8 cellular contexts compared by ENCODE assay signal in genomic region chr10:91006001-91006751, GRCh38.
DNase-seq lines count a peak whose midpoint lies in the region; ATAC-seq and TF ChIP-seq lines count a peak whose summit lies in the region.

No MANE protein-coding gene starts in this region.

- peaks cover 0 to 4% of the 10 kb centered on the region in 2 donors for H3K4me1 ChIP-seq in left lung

- no peak overlapping the region for H3K4me3 ChIP-seq in left lung

- H3K27ac ChIP-seq in caudate nucleus (ENCODE audit: low read depth, low read length) (peak overlapping the region; percentile 94), left lung (peak overlapping the region in 1 of 2 donors; percentile 11)

- no peaks in the 10 kb centered on the region for H3K36me3 ChIP-seq in left lung

- H3K27me3 ChIP-seq in left lung: no peaks in the 10 kb centered on the region

- intact Hi-C loops in left lung (cut with DNase I): loop anchor here in 1 of 2 donors (10.0 kb wide), 1 partner anchor 239 kb away; no protein-coding TSS in a partner anchor

- ATAC-seq in HG02852 (IDR thresholded peaks at IDR 0.05; ENCODE audit: unreplicated experiment) (peak; percentile 49), left lung (peak; percentile 96)

- H3K9me3 ChIP-seq in left lung: no peaks in the 10 kb centered on the region

- peak; percentile 45 to 48 for DNase-seq in NCI-H2081 (lab: John Stamatoyannopoulos, UW)
- no peak for DNase-seq in NCI-H2081 treated with DMSO at 0.1 percent for 48 hours (lab: John Stamatoyannopoulos, UW)
- peak; percentile 19 for DNase-seq in NCI-H2029 treated with DMSO at 0.1 percent for 48 hours (lab: John Stamatoyannopoulos, UW)
- peak; percentile 50 for DNase-seq in activated CD4-positive, CD25-positive, alpha-beta regulatory T cell treated with anti-CD3 and anti-CD28 coated beads, Interleukin-2, amount 50 U/mL, for 16 hours (ENCODE audit: low read depth, low spot score)
- DNase-seq in caudate nucleus (lab: John Stamatoyannopoulos, UW): peak in 48 of 61 donors; percentile 5 to 81 (median 49)
- no peak for DNase-seq in left lung
- DNase-seq in stimulated activated CD4-positive, alpha-beta T cell treated with anti-CD3 and anti-CD28 coated beads, TNF-alpha, amount 100 ng/mL, for 48 hours (ENCODE audit: low read depth in 3 of 3): peak; percentile 16 to 61 (median 51)

- peak; percentile 86 to 96 for TF ChIP-seq CTCF in left lung (IDR thresholded peaks at IDR 0.05)

Comparison
In these comparisons a context has a peak if more than half of its experiments do, and no peak if none do; other contexts are left out.
1. DNase-seq: peak in NCI-H2081 (2 of 2), NCI-H2029 treated with DMSO at 0.1 percent for 48 hours (single experiment), activated CD4-positive, CD25-positive, alpha-beta regulatory T cell treated with anti-CD3 and anti-CD28 coated beads, Interleukin-2, amount 50 U/mL, for 16 hours (single experiment), caudate nucleus (48 of 61) and stimulated activated CD4-positive, alpha-beta T cell treated with anti-CD3 and anti-CD28 coated beads, TNF-alpha, amount 100 ng/mL, for 48 hours (3 of 3); none in NCI-H2081 treated with DMSO at 0.1 percent for 48 hours (single experiment) and left lung (0 of 2).